1 cellular context compared by ENCODE assay signal in the genomic region with DNA sequence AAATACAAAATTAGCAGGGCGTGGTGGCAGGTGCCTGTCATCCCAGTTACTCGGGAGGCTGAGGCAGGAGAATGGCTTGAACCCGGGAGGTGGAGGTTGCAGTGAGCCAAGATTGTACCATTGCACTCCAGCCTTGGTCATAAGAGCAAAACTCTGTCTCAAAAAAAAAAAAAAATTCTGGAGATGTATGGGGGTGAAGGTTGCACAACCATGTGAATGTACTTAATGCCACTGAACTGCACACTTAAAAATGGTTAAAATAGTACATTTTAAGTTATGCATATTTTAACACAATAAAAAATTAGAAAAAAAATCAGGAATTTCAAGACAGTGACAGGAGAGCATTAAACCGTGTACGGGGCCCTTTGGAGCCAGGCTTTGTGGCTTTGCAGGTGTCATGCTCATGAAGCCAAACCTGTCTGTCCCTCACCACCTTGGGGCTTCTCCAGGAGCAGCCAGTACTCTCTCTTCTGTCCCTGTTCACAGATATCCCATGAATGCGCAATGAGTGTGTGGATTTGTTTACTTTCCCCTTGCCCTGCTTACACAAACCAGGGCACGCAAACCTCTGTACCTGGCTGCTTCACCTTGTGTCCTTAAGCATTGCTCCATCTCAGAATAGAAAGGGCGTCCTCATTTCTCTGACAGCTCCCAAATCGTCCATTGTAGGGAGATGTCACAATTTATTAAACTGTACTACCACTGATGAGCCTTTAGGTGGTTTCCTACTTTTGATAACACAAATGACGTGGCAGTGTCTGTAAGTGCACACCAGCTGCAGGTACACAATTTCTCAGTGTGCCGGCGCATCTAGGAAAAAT.
TF ChIP-seq lines count a peak whose summit lies in the region.

No MANE protein-coding gene starts in this region.

TF ChIP-seq in HepG2, 621 proteins besides CTCF, POLR2A, EP300 and RAD21 (continues in another document):
- TF ChIP-seq ARID5B (CRISPR knock-in tag; IDR thresholded peaks at IDR 0.05) (peak; percentile 59), RARA (CRISPR knock-in tag; IDR thresholded peaks at IDR 0.05) (peak; percentile 40; the same call in 1 of the 2 replicates), ZNF7 (CRISPR knock-in tag; IDR thresholded peaks at IDR 0.05) (peak; percentile 86), ERF (CRISPR knock-in tag; IDR thresholded peaks at IDR 0.05) (no peak), ZEB1 (IDR thresholded peaks at IDR 0.05; ENCODE audit: insufficient replicate concordance, low read depth) (peak; percentile 88), ZNF564 (CRISPR knock-in tag; IDR thresholded peaks at IDR 0.05) (no peak), HCFC1 (IDR thresholded peaks at IDR 0.05; ENCODE audit: low read depth, low read length) (no peak), ZNF724P (CRISPR knock-in tag; IDR thresholded peaks at IDR 0.05; ENCODE audit: borderline replicate concordance) (no peak), ZFX (CRISPR knock-in tag; IDR thresholded peaks at IDR 0.05; ENCODE audit: low read depth) (0 out of 2 replicates have a peak, but pooled peaks have one; percentile 30), ZNF607 (CRISPR knock-in tag; IDR thresholded peaks at IDR 0.05; ENCODE audit: borderline replicate concordance) (no peak), ZNF652 (CRISPR knock-in tag; IDR thresholded peaks at IDR 0.05; ENCODE audit: borderline replicate concordance, low read depth) (no peak; the same call in 1 of the 2 replicates), CREB1 (IDR thresholded peaks at IDR 0.05) (peak; percentile 64; the same call in 1 of the 2 replicates), CREB1 (CRISPR knock-in tag; IDR thresholded peaks at IDR 0.05) (no peak), JDP2 (CRISPR knock-in tag; IDR thresholded peaks at IDR 0.05; ENCODE audit: borderline replicate concordance) (no peak), KLF13 (CRISPR knock-in tag; IDR thresholded peaks at IDR 0.05) (no peak), TIGD3 (CRISPR knock-in tag; IDR thresholded peaks at IDR 0.05; ENCODE audit: borderline replicate concordance) (no peak), LCORL (IDR thresholded peaks at IDR 0.05) (no peak), LCORL (CRISPR knock-in tag; IDR thresholded peaks at IDR 0.05) (peak; percentile 37; the same call in 1 of the 2 replicates), ZNF83 (CRISPR knock-in tag; IDR thresholded peaks at IDR 0.05; ENCODE audit: borderline replicate concordance) (no peak), GTF2F1 (IDR thresholded peaks at IDR 0.05; ENCODE audit: low read length) (no peak), NKX3-1 (CRISPR knock-in tag; IDR thresholded peaks at IDR 0.05) (no peak), FOXA3 (CRISPR knock-in tag; IDR thresholded peaks at IDR 0.05) (peak; percentile 77), TFE3 (CRISPR knock-in tag; IDR thresholded peaks at IDR 0.05) (no peak), NR2F6 (IDR thresholded peaks at IDR 0.05) (no peak), NR2F6 (CRISPR knock-in tag; IDR thresholded peaks at IDR 0.05) (0 out of 2 replicates have a peak, but pooled peaks have one; percentile 47), MAF1 (CRISPR knock-in tag; IDR thresholded peaks at IDR 0.05; ENCODE audit: borderline replicate concordance) (no peak), CEBPG (CRISPR knock-in tag; IDR thresholded peaks at IDR 0.05) (peak; percentile 62), PPARG (CRISPR knock-in tag; conservative IDR thresholded peaks at IDR 0.05) (peak; percentile 73), ZNF713 (CRISPR knock-in tag; IDR thresholded peaks at IDR 0.05) (no peak), SMAD3 (CRISPR knock-in tag; IDR thresholded peaks at IDR 0.05) (no peak), FOXO1 (CRISPR knock-in tag; IDR thresholded peaks at IDR 0.05) (peak; percentile 55), ZNF543 (CRISPR knock-in tag; IDR thresholded peaks at IDR 0.05) (0 out of 2 replicates have a peak, but pooled peaks have one; percentile 35), ZNF331 (CRISPR knock-in tag; IDR thresholded peaks at IDR 0.05) (0 out of 2 replicates have a peak, but pooled peaks have one; percentile 29), SAP130 (CRISPR knock-in tag; IDR thresholded peaks at IDR 0.05; ENCODE audit: low read depth) (peak; percentile 47; the same call in 1 of the 2 replicates), MEIS1 (CRISPR knock-in tag; IDR thresholded peaks at IDR 0.05; ENCODE audit: borderline replicate concordance) (0 out of 2 replicates have a peak, but pooled peaks have one; percentile 24), ARID3A (IDR thresholded peaks at IDR 0.05; ENCODE audit: low read depth, low read length) (0 out of 2 replicates have a peak, but pooled peaks have one; percentile 22), THAP11 (CRISPR knock-in tag; IDR thresholded peaks at IDR 0.05) (0 out of 2 replicates have a peak, but pooled peaks have one; percentile 20), ZNF720 (CRISPR knock-in tag; IDR thresholded peaks at IDR 0.05) (no peak), ZFP62 (CRISPR knock-in tag; IDR thresholded peaks at IDR 0.05) (no peak), FOXC1 (CRISPR knock-in tag; IDR thresholded peaks at IDR 0.05; ENCODE audit: borderline replicate concordance) (no peak), BRCA1 (CRISPR knock-in tag; IDR thresholded peaks at IDR 0.05) (no peak), ZNF776 (CRISPR knock-in tag; IDR thresholded peaks at IDR 0.05) (no peak), ZNF333 (CRISPR knock-in tag; IDR thresholded peaks at IDR 0.05; ENCODE audit: borderline replicate concordance) (no peak), TARDBP (CRISPR knock-in tag; IDR thresholded peaks at IDR 0.05) (no peak), BRD4 (CRISPR knock-in tag; IDR thresholded peaks at IDR 0.05) (no peak), SOX5 (CRISPR knock-in tag; IDR thresholded peaks at IDR 0.05; ENCODE audit: borderline replicate concordance) (0 out of 2 replicates have a peak, but pooled peaks have one; percentile 30), RXRB (CRISPR knock-in tag; IDR thresholded peaks at IDR 0.05; ENCODE audit: borderline replicate concordance) (peak; percentile 63; the same call in 1 of the 2 replicates), NFE2 (CRISPR knock-in tag; IDR thresholded peaks at IDR 0.05) (0 out of 2 replicates have a peak, but pooled peaks have one; percentile 30), ZNF567 (CRISPR knock-in tag; IDR thresholded peaks at IDR 0.05; ENCODE audit: borderline replicate concordance) (no peak), ZFAT (CRISPR knock-in tag; conservative IDR thresholded peaks at IDR 0.05) (no peak), ZNF496 (CRISPR knock-in tag; IDR thresholded peaks at IDR 0.05; ENCODE audit: insufficient replicate concordance) (no peak), STAG1 (CRISPR knock-in tag; IDR thresholded peaks at IDR 0.05) (no peak), ZNF234 (CRISPR knock-in tag; conservative IDR thresholded peaks at IDR 0.05) (no peak), SAFB2 (CRISPR knock-in tag; IDR thresholded peaks at IDR 0.05; ENCODE audit: borderline replicate concordance, low read depth) (no peak), CEBPB (IDR thresholded peaks at IDR 0.05; ENCODE audit: borderline replicate concordance, low read depth, low read length) (peak; percentile 64)
- TF ChIP-seq, protein P1, sequence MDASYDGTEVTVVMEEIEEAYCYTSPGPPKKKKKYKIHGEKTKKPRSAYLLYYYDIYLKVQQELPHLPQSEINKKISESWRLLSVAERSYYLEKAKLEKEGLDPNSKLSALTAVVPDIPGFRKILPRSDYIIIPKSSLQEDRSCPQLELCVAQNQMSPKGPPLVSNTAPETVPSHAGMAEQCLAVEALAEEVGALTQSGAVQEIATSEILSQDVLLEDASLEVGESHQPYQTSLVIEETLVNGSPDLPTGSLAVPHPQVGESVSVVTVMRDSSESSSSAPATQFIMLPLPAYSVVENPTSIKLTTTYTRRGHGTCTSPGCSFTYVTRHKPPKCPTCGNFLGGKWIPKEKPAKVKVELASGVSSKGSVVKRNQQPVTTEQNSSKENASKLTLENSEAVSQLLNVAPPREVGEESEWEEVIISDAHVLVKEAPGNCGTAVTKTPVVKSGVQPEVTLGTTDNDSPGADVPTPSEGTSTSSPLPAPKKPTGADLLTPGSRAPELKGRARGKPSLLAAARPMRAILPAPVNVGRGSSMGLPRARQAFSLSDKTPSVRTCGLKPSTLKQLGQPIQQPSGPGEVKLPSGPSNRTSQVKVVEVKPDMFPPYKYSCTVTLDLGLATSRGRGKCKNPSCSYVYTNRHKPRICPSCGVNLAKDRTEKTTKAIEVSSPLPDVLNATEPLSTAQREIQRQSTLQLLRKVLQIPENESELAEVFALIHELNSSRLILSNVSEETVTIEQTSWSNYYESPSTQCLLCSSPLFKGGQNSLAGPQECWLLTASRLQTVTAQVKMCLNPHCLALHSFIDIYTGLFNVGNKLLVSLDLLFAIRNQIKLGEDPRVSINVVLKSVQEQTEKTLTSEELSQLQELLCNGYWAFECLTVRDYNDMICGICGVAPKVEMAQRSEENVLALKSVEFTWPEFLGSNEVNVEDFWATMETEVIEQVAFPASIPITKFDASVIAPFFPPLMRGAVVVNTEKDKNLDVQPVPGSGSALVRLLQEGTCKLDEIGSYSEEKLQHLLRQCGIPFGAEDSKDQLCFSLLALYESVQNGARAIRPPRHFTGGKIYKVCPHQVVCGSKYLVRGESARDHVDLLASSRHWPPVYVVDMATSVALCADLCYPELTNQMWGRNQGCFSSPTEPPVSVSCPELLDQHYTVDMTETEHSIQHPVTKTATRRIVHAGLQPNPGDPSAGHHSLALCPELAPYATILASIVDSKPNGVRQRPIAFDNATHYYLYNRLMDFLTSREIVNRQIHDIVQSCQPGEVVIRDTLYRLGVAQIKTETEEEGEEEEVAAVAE (CRISPR knock-in tag; IDR thresholded peaks at IDR 0.05; ENCODE audit: borderline replicate concordance) = no peak
- TF ChIP-seq, protein P2, sequence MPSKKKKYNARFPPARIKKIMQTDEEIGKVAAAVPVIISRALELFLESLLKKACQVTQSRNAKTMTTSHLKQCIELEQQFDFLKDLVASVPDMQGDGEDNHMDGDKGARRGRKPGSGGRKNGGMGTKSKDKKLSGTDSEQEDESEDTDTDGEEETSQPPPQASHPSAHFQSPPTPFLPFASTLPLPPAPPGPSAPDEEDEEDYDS (CRISPR knock-in tag; IDR thresholded peaks at IDR 0.05) = no peak
- TF ChIP-seq, protein P3, sequence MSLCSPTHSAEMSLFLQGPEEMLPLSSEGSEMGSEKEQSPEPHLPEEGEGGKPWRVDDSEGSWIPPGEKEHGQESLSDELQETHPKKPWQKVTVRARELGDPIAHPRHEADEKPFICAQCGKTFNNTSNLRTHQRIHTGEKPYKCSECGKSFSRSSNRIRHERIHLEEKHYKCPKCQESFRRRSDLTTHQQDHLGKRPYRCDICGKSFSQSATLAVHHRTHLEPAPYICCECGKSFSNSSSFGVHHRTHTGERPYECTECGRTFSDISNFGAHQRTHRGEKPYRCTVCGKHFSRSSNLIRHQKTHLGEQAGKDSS (CRISPR knock-in tag; IDR thresholded peaks at IDR 0.05; ENCODE audit: borderline replicate concordance, low read depth) = no peak
